In the genomic region with DNA sequence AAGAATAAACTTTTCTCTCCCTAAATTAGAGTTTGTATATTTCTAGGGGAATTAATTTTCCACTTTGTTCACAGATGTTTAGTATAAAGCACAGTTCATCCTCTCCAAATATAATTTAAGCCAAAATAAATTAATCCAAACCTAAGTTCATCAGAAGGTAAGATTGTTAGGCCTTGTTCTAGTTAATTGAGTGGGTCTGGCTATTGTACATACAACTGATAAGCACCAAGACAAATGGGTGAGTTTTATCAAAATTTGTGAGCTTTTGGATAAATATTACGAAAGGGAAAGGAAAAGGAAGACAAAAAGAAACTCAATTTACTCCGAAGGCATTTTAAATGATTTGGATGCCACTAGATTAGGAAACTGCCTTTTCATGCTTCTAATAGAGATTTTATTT, we compare ENCODE assay signal across 16 cellular contexts.
DNase-seq lines count a peak whose midpoint lies in the region; ATAC-seq and TF ChIP-seq lines count a peak whose summit lies in the region.
"Had no signal": no experiment of that assay in that cellular context is flagged by ENCODE, and none has a peak within 500 bp of the region (broad histone marks: within the 10 kb centered on the region; RNA-seq: fewer than 3 reads in every experiment).

No MANE protein-coding gene starts in this region.

- H3K4me1 ChIP-seq in left ventricle myocardium inferior (peaks cover 13% of the 10 kb centered on the region), heart right ventricle (peaks cover 0 to 41% (median 20%) of the 10 kb centered on the region in 9 donors), BE2C (no peaks in the 10 kb centered on the region)

- H3K27ac Mint-ChIP-seq in nephron, result peak overlapping the region in 2 of 3 experiments; percentile 38 to 89
- H3K27ac Mint-ChIP-seq: CD8-positive, alpha-beta memory T cell had no signal

- intact Hi-C loops in left ventricle myocardium inferior (cut with micrococcal nuclease) (no loop called here), heart right ventricle (cut with DNase I) (loop anchor here in 1 of 10 donors (10.0 kb wide), 1 partner anchor 298 kb away; no protein-coding TSS in a partner anchor)

- ATAC-seq in heart right ventricle, result no peak
- no peak for ATAC-seq in GM18873 (IDR thresholded peaks at IDR 0.05; ENCODE audit: low FRiP score, unreplicated experiment)

- no peaks in the 10 kb centered on the region for H3K9me3 Mint-ChIP-seq in nephron

- H3K27ac ChIP-seq in left ventricle myocardium inferior (replicated peaks) (no peak overlapping the region), heart right ventricle (peak overlapping the region in 3 of 10 donors; percentile 3 to 42 (median 38))
- H3K27ac ChIP-seq: BLaER1 treated with 17β-estradiol and CSF1 and Interleukin-3, amounts not matched to agents 10 nM and 100 nM had no signal

- H3K27me3 Mint-ChIP-seq in nephron (ENCODE audit: low read depth), result no peaks in the 10 kb centered on the region
- H3K27me3 Mint-ChIP-seq: CD8-positive, alpha-beta memory T cell had no signal

- peaks cover 25% of the 10 kb centered on the region for H3K4me1 Mint-ChIP-seq in nephron
- H3K4me1 Mint-ChIP-seq: CD8-positive, alpha-beta memory T cell had no signal

- no peaks in the 10 kb centered on the region for H3K27me3 ChIP-seq in left ventricle myocardium inferior (ENCODE audit: low read depth)
- no peaks in the 10 kb centered on the region for H3K27me3 ChIP-seq in heart right ventricle
- no peaks in the 10 kb centered on the region for H3K27me3 ChIP-seq in BE2C
- H3K27me3 ChIP-seq: BLaER1 treated with 17β-estradiol and CSF1 and Interleukin-3, amounts not matched to agents 10 nM and 100 nM had no signal

- DNase-seq in left ventricle myocardium inferior (no peak), heart right ventricle (no peak), fibroblast of pulmonary artery (ENCODE audit: low read depth) (no peak), NCI-H146 treated with DMSO at 0.1 percent for 48 hours (lab: John Stamatoyannopoulos, UW; ENCODE audit: unreplicated experiment) (no peak), NCI-H1105 (lab: John Stamatoyannopoulos, UW) (no peak), BE2C (no peak)
- DNase-seq: 8988T; CD8-positive, alpha-beta memory T cell; DMS79 treated with DMSO at 0.1 percent for 48 hours; MV-4-11; NCI-H1436 treated with DMSO at 0.1 percent for 48 hours; NCI-H510A; SHP77 had no signal

- peak overlapping the region in 1 of 3 experiments; percentile 3 for H3K4me3 Mint-ChIP-seq in nephron
- H3K4me3 Mint-ChIP-seq: CD8-positive, alpha-beta memory T cell had no signal

- WGBS in heart right ventricle, 2 donors, result 53 to 71% methylated on average over 2 of the region's 2 CpGs

- no peaks in the 10 kb centered on the region for H3K36me3 ChIP-seq in left ventricle myocardium inferior
- no peaks in the 10 kb centered on the region for H3K36me3 ChIP-seq in heart right ventricle
- H3K36me3 ChIP-seq in BE2C, result no peaks in the 10 kb centered on the region
- H3K36me3 ChIP-seq: BLaER1 treated with 17β-estradiol and CSF1 and Interleukin-3, amounts not matched to agents 10 nM and 100 nM had no signal

- no peaks in the 10 kb centered on the region for H3K9me3 ChIP-seq in left ventricle myocardium inferior (replicated peaks)
- H3K9me3 ChIP-seq in heart right ventricle, result no peaks in the 10 kb centered on the region
- no peaks in the 10 kb centered on the region for H3K9me3 ChIP-seq in BE2C
- H3K9me3 ChIP-seq: BLaER1 treated with 17β-estradiol and CSF1 and Interleukin-3, amounts not matched to agents 10 nM and 100 nM had no signal

- no peaks in the 10 kb centered on the region for H3K36me3 Mint-ChIP-seq in nephron (ENCODE audit: low read depth)
- H3K36me3 Mint-ChIP-seq: CD8-positive, alpha-beta memory T cell had no signal

- H3K4me3 ChIP-seq in left ventricle myocardium inferior (peak overlapping the region; percentile 31), heart right ventricle (peak overlapping the region in 5 of 10 donors; percentile 3 to 25 (median 24)), fibroblast of pulmonary artery (replicated peaks; ENCODE audit: low read depth, low read length) (peak overlapping the region; percentile 11), BE2C (ENCODE audit: low read depth, low read length) (no peak overlapping the region)
- H3K4me3 ChIP-seq: BLaER1 treated with 17β-estradiol and CSF1 and Interleukin-3, amounts not matched to agents 10 nM and 100 nM had no signal

- TF ChIP-seq CTCF in left ventricle myocardium inferior (IDR thresholded peaks at IDR 0.05; ENCODE audit: borderline replicate concordance) (no peak), heart right ventricle (IDR thresholded peaks at IDR 0.05) (no peak), fibroblast of pulmonary artery (IDR thresholded peaks at IDR 0.05; ENCODE audit: low read length, missing control alignments) (no peak), nephron (IDR thresholded peaks at IDR 0.05; ENCODE audit: unreplicated experiment in 3 of 3) (no peak), BE2C (IDR thresholded peaks at IDR 0.05; ENCODE audit: low read depth, low read length) (no peak)
